In the genomic region with DNA sequence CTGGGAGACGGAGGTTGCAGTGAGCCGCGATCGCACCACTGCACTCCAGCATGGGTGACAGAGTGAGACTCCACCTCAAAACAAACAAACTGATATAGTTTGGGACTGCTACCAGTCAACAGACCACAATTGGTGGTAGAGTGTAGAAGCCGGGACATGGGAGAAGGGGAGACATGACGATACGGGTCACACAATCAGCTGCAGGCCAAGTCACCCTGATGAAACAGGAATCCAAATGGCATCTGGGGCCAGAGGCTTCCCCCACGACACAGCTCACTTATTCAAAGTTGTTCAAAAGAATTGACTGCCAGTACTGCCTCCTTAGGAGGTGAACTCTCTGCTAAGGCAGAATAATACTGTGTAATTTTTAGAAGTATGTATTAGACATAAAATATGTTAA, we compare ENCODE assay signal across 3 cellular contexts.
A peak's percentile ranks its signal among the peaks of the same experiment; 100 is the strongest.
TF ChIP-seq lines count a peak whose summit lies in the region.

No MANE protein-coding gene starts in this region.

TF ChIP-seq in A549, 52 proteins besides CTCF, POLR2A, EP300 and RAD21:
- TF ChIP-seq RFX5 (IDR thresholded peaks at IDR 0.05), result no peak
- TF ChIP-seq, protein P1, sequence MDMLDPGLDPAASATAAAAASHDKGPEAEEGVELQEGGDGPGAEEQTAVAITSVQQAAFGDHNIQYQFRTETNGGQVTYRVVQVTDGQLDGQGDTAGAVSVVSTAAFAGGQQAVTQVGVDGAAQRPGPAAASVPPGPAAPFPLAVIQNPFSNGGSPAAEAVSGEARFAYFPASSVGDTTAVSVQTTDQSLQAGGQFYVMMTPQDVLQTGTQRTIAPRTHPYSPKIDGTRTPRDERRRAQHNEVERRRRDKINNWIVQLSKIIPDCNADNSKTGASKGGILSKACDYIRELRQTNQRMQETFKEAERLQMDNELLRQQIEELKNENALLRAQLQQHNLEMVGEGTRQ (IDR thresholded peaks at IDR 0.05), result no peak
- TF ChIP-seq ZNF302 (CRISPR knock-in tag; IDR thresholded peaks at IDR 0.05), result no peak
- no peak for TF ChIP-seq NR3C1 (IDR thresholded peaks at IDR 0.05)
- 0 out of 2 replicates have a peak, but pooled peaks have one; percentile 68 for TF ChIP-seq POLR2AphosphoS2 (conservative IDR thresholded peaks at IDR 0.05; ENCODE audit: low read length)

TF ChIP-seq in PFSK-1, 5 proteins besides CTCF, POLR2A, EP300 and RAD21:
- TF ChIP-seq POLR2AphosphoS5 (IDR thresholded peaks at IDR 0.05; ENCODE audit: low read depth, low read length), result peak; percentile 43; the same call in 1 of the 2 replicates
- TF ChIP-seq, protein P2, sequence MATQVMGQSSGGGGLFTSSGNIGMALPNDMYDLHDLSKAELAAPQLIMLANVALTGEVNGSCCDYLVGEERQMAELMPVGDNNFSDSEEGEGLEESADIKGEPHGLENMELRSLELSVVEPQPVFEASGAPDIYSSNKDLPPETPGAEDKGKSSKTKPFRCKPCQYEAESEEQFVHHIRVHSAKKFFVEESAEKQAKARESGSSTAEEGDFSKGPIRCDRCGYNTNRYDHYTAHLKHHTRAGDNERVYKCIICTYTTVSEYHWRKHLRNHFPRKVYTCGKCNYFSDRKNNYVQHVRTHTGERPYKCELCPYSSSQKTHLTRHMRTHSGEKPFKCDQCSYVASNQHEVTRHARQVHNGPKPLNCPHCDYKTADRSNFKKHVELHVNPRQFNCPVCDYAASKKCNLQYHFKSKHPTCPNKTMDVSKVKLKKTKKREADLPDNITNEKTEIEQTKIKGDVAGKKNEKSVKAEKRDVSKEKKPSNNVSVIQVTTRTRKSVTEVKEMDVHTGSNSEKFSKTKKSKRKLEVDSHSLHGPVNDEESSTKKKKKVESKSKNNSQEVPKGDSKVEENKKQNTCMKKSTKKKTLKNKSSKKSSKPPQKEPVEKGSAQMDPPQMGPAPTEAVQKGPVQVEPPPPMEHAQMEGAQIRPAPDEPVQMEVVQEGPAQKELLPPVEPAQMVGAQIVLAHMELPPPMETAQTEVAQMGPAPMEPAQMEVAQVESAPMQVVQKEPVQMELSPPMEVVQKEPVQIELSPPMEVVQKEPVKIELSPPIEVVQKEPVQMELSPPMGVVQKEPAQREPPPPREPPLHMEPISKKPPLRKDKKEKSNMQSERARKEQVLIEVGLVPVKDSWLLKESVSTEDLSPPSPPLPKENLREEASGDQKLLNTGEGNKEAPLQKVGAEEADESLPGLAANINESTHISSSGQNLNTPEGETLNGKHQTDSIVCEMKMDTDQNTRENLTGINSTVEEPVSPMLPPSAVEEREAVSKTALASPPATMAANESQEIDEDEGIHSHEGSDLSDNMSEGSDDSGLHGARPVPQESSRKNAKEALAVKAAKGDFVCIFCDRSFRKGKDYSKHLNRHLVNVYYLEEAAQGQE (IDR thresholded peaks at IDR 0.05; ENCODE audit: insufficient read depth in 1 of 2, low read depth in 2 of 2, low read length in 2 of 2), result no peak

TF ChIP-seq in K562, 482 proteins besides CTCF, POLR2A, EP300 and RAD21:
- TF ChIP-seq CBFA2T2 (conservative IDR thresholded peaks at IDR 0.05), result no peak
- no peak for TF ChIP-seq TARDBP (IDR thresholded peaks at IDR 0.05)
- TF ChIP-seq, protein P3, sequence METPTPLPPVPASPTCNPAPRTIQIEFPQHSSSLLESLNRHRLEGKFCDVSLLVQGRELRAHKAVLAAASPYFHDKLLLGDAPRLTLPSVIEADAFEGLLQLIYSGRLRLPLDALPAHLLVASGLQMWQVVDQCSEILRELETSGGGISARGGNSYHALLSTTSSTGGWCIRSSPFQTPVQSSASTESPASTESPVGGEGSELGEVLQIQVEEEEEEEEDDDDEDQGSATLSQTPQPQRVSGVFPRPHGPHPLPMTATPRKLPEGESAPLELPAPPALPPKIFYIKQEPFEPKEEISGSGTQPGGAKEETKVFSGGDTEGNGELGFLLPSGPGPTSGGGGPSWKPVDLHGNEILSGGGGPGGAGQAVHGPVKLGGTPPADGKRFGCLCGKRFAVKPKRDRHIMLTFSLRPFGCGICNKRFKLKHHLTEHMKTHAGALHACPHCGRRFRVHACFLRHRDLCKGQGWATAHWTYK (CRISPR knock-in tag; IDR thresholded peaks at IDR 0.05), result no peak
- TF ChIP-seq, protein P4, sequence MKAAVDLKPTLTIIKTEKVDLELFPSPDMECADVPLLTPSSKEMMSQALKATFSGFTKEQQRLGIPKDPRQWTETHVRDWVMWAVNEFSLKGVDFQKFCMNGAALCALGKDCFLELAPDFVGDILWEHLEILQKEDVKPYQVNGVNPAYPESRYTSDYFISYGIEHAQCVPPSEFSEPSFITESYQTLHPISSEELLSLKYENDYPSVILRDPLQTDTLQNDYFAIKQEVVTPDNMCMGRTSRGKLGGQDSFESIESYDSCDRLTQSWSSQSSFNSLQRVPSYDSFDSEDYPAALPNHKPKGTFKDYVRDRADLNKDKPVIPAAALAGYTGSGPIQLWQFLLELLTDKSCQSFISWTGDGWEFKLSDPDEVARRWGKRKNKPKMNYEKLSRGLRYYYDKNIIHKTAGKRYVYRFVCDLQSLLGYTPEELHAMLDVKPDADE (conservative IDR thresholded peaks at IDR 0.05; ENCODE audit: control insufficient read depth, low read depth, low read length), result no peak
- TF ChIP-seq, protein P5, sequence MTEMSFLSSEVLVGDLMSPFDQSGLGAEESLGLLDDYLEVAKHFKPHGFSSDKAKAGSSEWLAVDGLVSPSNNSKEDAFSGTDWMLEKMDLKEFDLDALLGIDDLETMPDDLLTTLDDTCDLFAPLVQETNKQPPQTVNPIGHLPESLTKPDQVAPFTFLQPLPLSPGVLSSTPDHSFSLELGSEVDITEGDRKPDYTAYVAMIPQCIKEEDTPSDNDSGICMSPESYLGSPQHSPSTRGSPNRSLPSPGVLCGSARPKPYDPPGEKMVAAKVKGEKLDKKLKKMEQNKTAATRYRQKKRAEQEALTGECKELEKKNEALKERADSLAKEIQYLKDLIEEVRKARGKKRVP (CRISPR knock-in tag; IDR thresholded peaks at IDR 0.05), result no peak
